Comparison of ENCODE assay signal across 1 cellular context in the genomic region with DNA sequence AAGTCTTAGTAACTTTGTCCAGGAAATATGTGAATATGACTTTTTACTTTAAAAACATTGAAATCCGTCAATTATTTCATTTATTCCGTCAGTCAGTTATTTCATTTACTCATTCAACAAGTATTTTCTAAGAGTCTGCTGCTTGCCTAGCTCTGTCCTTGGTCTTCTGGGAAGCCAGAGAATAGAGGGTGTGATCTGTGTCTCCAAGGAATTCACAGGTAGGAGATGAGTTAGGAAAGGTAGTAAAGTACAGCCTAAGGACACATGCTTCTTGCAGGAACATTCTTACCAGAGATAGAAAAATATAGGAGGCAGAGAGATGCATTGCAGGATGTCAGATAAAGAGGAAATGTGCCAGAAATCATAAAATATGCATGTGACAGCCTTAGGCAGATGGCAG.
TF ChIP-seq lines count a peak whose summit lies in the region.

No MANE protein-coding gene starts in this region.

TF ChIP-seq in HEK293, 187 proteins besides CTCF, POLR2A, EP300 and RAD21 (continued from another document):
- TF ChIP-seq, protein P1, sequence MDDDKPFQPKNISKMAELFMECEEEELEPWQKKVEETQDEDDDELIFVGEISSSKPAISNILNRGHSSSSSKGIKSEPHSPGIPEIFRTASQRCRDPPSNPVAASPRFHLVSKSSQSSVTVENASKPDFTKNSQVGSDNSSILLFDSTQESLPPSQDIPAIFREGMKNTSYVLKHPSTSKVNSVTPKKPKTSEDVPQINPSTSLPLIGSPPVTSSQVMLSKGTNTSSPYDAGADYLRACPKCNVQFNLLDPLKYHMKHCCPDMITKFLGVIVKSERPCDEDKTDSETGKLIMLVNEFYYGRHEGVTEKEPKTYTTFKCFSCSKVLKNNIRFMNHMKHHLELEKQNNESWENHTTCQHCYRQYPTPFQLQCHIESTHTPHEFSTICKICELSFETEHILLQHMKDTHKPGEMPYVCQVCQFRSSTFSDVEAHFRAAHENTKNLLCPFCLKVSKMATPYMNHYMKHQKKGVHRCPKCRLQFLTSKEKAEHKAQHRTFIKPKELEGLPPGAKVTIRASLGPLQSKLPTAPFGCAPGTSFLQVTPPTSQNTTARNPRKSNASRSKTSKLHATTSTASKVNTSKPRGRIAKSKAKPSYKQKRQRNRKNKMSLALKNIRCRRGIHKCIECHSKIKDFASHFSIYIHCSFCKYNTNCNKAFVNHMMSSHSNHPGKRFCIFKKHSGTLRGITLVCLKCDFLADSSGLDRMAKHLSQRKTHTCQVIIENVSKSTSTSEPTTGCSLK (tag by site-specific recombination; IDR thresholded peaks at IDR 0.05): no peak
- TF ChIP-seq, protein P2, sequence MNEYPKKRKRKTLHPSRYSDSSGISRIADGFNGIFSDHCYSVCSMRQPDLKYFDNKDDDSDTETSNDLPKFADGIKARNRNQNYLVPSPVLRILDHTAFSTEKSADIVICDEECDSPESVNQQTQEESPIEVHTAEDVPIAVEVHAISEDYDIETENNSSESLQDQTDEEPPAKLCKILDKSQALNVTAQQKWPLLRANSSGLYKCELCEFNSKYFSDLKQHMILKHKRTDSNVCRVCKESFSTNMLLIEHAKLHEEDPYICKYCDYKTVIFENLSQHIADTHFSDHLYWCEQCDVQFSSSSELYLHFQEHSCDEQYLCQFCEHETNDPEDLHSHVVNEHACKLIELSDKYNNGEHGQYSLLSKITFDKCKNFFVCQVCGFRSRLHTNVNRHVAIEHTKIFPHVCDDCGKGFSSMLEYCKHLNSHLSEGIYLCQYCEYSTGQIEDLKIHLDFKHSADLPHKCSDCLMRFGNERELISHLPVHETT (tag by site-specific recombination; IDR thresholded peaks at IDR 0.05): no peak
- TF ChIP-seq, protein P3, sequence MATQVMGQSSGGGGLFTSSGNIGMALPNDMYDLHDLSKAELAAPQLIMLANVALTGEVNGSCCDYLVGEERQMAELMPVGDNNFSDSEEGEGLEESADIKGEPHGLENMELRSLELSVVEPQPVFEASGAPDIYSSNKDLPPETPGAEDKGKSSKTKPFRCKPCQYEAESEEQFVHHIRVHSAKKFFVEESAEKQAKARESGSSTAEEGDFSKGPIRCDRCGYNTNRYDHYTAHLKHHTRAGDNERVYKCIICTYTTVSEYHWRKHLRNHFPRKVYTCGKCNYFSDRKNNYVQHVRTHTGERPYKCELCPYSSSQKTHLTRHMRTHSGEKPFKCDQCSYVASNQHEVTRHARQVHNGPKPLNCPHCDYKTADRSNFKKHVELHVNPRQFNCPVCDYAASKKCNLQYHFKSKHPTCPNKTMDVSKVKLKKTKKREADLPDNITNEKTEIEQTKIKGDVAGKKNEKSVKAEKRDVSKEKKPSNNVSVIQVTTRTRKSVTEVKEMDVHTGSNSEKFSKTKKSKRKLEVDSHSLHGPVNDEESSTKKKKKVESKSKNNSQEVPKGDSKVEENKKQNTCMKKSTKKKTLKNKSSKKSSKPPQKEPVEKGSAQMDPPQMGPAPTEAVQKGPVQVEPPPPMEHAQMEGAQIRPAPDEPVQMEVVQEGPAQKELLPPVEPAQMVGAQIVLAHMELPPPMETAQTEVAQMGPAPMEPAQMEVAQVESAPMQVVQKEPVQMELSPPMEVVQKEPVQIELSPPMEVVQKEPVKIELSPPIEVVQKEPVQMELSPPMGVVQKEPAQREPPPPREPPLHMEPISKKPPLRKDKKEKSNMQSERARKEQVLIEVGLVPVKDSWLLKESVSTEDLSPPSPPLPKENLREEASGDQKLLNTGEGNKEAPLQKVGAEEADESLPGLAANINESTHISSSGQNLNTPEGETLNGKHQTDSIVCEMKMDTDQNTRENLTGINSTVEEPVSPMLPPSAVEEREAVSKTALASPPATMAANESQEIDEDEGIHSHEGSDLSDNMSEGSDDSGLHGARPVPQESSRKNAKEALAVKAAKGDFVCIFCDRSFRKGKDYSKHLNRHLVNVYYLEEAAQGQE (tag by site-specific recombination; IDR thresholded peaks at IDR 0.05): peak; percentile 13; the same call in 1 of the 2 replicates
- no peak for TF ChIP-seq ZNF501 (tag by site-specific recombination; IDR thresholded peaks at IDR 0.05)
